ENCODE assay signal across 18 cellular contexts in the genomic region with DNA sequence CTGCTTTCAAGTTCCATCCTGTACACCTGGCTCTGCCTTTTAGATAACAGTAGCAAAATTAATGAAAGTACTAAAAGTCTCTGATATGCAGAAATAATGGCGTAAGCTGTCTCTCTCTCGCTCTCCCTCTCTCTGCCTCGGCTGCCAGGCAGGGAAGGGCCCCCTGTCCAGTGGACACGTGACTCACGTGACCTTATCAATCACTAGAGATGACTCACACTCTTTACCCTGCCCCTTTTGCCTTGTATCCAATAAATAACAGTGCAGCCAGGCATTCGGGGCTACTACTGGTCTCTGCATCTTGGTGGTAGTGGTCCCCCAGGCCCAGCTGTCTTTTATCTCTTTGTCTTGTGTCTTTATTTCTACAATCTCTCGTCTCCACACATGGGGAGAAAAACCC. TPM values are rescaled to one million over a fixed set of nuclear protein-coding genes. Genes with fewer than 3 reads are reported as not detected.
"Had no signal": no experiment of that assay in that cellular context is flagged by ENCODE, and none has a peak within 500 bp of the region (broad histone marks: within the 10 kb centered on the region; RNA-seq: fewer than 3 reads in every experiment).

No MANE protein-coding gene starts in this region.

RNA-seq across cellular contexts. Expression of gene C2orf78, which starts 29.7 kb away (rescaled TPM):
- total RNA-seq: natural killer cell, occipital lobe, osteoblast, ovary, progenitor cell of endocrine pancreas, pulmonary artery endothelial cell, right atrium auricular region, sciatic nerve, smooth muscle cell, spleen, suprapubic skin, thoracic aorta, thyroid gland, tibial nerve, upper lobe of left lung, ureter, vagina had no signal
- polyA plus RNA-seq: neural cell, ovary, smooth muscle cell, spleen had no signal
